Comparison of ENCODE assay signal across 21 cellular contexts in genomic region chr12:110421701-110422100, GRCh38.
"Had no signal": no experiment of that assay in that cellular context is flagged by ENCODE, and none has a peak within 500 bp of the region (broad histone marks: within the 10 kb centered on the region; RNA-seq: fewer than 3 reads in every experiment).

No MANE protein-coding gene starts in this region.

- H3K4me3 Mint-ChIP-seq: activated CD4-positive, alpha-beta T cell treated with anti-CD3 and anti-CD28 coated beads, Interleukin-2, amount 10 ng/mL, durations not matched to agents 24 days and 14 days; activated CD8-positive, alpha-beta T cell treated with anti-CD3 and anti-CD28 coated beads for 36 hours; activated naive CD8-positive, alpha-beta T cell treated with anti-CD3 and anti-CD28 coated beads, Interleukin-2, amount 10 ng/mL, durations not matched to agents 7 days and 5 days; activated T-cell treated with anti-CD3 and anti-CD28 coated beads, Interleukin-2, amount 50 U/mL, for 24 hours; central memory CD8-positive, alpha-beta T cell; natural killer cell treated with Interleukin-12 subunit alpha and Interleukin-12 subunit beta and Interleukin-15 and Interleukin-18, amount 100 ng/mL, for 72 hours; stimulated activated naive CD8-positive, alpha-beta T cell treated with anti-CD3 and anti-CD28 coated beads, Interleukin-15, amount 100 ng/mL, for 72 hours had no signal

- H3K4me3 ChIP-seq: gastrocnemius medialis, heart right ventricle, right atrium auricular region, suprapubic skin had no signal

- H3K27ac ChIP-seq: brain microvascular endothelial cell, gastrocnemius medialis, heart right ventricle, right atrium auricular region, suprapubic skin had no signal

- H3K4me1 Mint-ChIP-seq: activated CD4-positive, alpha-beta T cell treated with anti-CD3 and anti-CD28 coated beads, Interleukin-2, amount 10 ng/mL, durations not matched to agents 24 days and 14 days; activated naive CD8-positive, alpha-beta T cell treated with anti-CD3 and anti-CD28 coated beads, Interleukin-2, amount 10 ng/mL, durations not matched to agents 7 days and 5 days; central memory CD8-positive, alpha-beta T cell; stimulated activated naive CD8-positive, alpha-beta T cell treated with anti-CD3 and anti-CD28 coated beads, Interleukin-15, amount 100 ng/mL, for 72 hours had no signal

- H3K36me3 Mint-ChIP-seq: activated naive CD8-positive, alpha-beta T cell treated with anti-CD3 and anti-CD28 coated beads, Interleukin-2, amount 10 ng/mL, durations not matched to agents 7 days and 5 days; natural killer cell treated with Interleukin-12 subunit alpha and Interleukin-12 subunit beta and Interleukin-15 and Interleukin-18, amount 100 ng/mL, for 72 hours had no signal

- H3K36me3 ChIP-seq: brain microvascular endothelial cell, gastrocnemius medialis, heart right ventricle, right atrium auricular region, suprapubic skin had no signal

- ATAC-seq: activated CD8-positive, alpha-beta T cell treated with anti-CD3 and anti-CD28 coated beads for 36 hours; gastrocnemius medialis; heart right ventricle; natural killer cell treated with Interleukin-12 subunit alpha and Interleukin-12 subunit beta and Interleukin-15 and Interleukin-18, amount 100 ng/mL, for 72 hours; stimulated activated naive CD8-positive, alpha-beta T cell treated with anti-CD3 and anti-CD28 coated beads, Interleukin-15, amount 100 ng/mL, for 72 hours had no signal

- H3K9me3 ChIP-seq: gastrocnemius medialis, heart right ventricle, right atrium auricular region, suprapubic skin had no signal

- H3K27me3 Mint-ChIP-seq: activated CD8-positive, alpha-beta T cell treated with anti-CD3 and anti-CD28 coated beads for 36 hours; central memory CD8-positive, alpha-beta T cell; stimulated activated naive CD8-positive, alpha-beta T cell treated with anti-CD3 and anti-CD28 coated beads, Interleukin-15, amount 100 ng/mL, for 72 hours had no signal

- H3K27me3 ChIP-seq: brain microvascular endothelial cell, right atrium auricular region, suprapubic skin had no signal

- H3K4me1 ChIP-seq: gastrocnemius medialis, right atrium auricular region, suprapubic skin had no signal

- H3K27ac Mint-ChIP-seq: activated CD4-positive, alpha-beta T cell treated with anti-CD3 and anti-CD28 coated beads, Interleukin-2, amount 10 ng/mL, durations not matched to agents 24 days and 14 days; activated CD8-positive, alpha-beta T cell treated with anti-CD3 and anti-CD28 coated beads for 36 hours; activated naive CD8-positive, alpha-beta T cell treated with anti-CD3 and anti-CD28 coated beads, Interleukin-2, amount 10 ng/mL, durations not matched to agents 7 days and 5 days; activated T-cell treated with anti-CD3 and anti-CD28 coated beads, Interleukin-2, amount 50 U/mL, for 24 hours; activated T-helper 2 cell treated with anti-CD3 and anti-CD28 coated beads, Interferon-gamma antibody, Interleukin-2, Interleukin-4, amounts not matched to agents 10 μg/mL and 5 μg/mL and 100 μg/mL, durations not matched to agents 14 hours and 24 hours and 36 hours; natural killer cell treated with Interleukin-12 subunit alpha and Interleukin-12 subunit beta and Interleukin-15 and Interleukin-18, amount 100 ng/mL, for 72 hours; stimulated activated naive CD8-positive, alpha-beta T cell treated with anti-CD3 and anti-CD28 coated beads, Interleukin-15, amount 100 ng/mL, for 72 hours had no signal

- H3K9me3 Mint-ChIP-seq: activated CD4-positive, alpha-beta T cell treated with anti-CD3 and anti-CD28 coated beads, Interleukin-2, amount 10 ng/mL, durations not matched to agents 24 days and 14 days; activated CD8-positive, alpha-beta T cell treated with anti-CD3 and anti-CD28 coated beads for 36 hours; activated naive CD8-positive, alpha-beta T cell treated with anti-CD3 and anti-CD28 coated beads, Interleukin-2, amount 10 ng/mL, durations not matched to agents 7 days and 5 days; activated T-cell treated with anti-CD3 and anti-CD28 coated beads, Interleukin-2, amount 50 U/mL, for 24 hours; activated T-helper 2 cell treated with anti-CD3 and anti-CD28 coated beads, Interferon-gamma antibody, Interleukin-2, Interleukin-4, amounts not matched to agents 10 μg/mL and 5 μg/mL and 100 μg/mL, durations not matched to agents 14 hours and 24 hours and 36 hours; central memory CD8-positive, alpha-beta T cell; natural killer cell treated with Interleukin-12 subunit alpha and Interleukin-12 subunit beta and Interleukin-15 and Interleukin-18, amount 100 ng/mL, for 72 hours; stimulated activated naive CD8-positive, alpha-beta T cell treated with anti-CD3 and anti-CD28 coated beads, Interleukin-15, amount 100 ng/mL, for 72 hours had no signal

- DNase-seq: activated CD4-positive, alpha-beta T cell treated with anti-CD3 and anti-CD28 coated beads, Interleukin-2, amount 10 ng/mL, durations not matched to agents 24 days and 14 days; activated CD8-positive, alpha-beta T cell treated with anti-CD3 and anti-CD28 coated beads for 36 hours; activated naive CD4-positive, alpha-beta T cell treated with Interleukin-2 at 50 U/mL for 16 hours; activated naive CD8-positive, alpha-beta T cell treated with anti-CD3 and anti-CD28 coated beads, Interleukin-2, amount 10 ng/mL, durations not matched to agents 7 days and 5 days; activated T-cell treated with anti-CD3 and anti-CD28 coated beads, Interleukin-2, amount 50 U/mL, for 24 hours; brain microvascular endothelial cell; cortex of kidney; gastrocnemius medialis; heart right ventricle; mesenchymal stem cell; occipital lobe; stimulated activated CD4-positive, alpha-beta T cell treated with anti-CD3 and anti-CD28 coated beads, Interleukin-2, amount 100 ng/mL, for 48 hours; stimulated activated naive CD8-positive, alpha-beta T cell treated with anti-CD3 and anti-CD28 coated beads, Interleukin-15, amount 100 ng/mL, for 72 hours; T-helper 1 cell; T-helper 9 cell; trophoblast cell had no signal
